ENCODE assay signal across 24 cellular contexts in the genomic region with DNA sequence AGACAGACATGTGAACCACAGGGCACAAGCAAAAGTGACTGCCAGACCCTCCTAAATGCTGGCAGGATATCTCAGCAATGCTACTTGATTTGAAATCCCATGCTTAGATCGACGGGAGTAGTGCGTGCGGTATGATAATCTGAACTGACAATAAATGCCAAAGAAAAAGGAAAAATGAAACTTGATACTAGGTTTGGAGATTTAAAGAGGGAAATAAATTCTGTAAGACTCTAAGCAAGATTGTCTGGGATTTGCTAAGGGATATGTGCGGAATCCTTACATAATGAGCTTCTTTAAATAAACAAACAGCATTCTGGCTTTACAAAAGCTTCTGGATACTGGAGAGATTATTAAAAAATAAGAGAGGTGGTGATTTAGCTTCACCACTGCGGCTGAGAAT.
"Had no signal": no experiment of that assay in that cellular context is flagged by ENCODE, and none has a peak within 500 bp of the region (broad histone marks: within the 10 kb centered on the region; RNA-seq: fewer than 3 reads in every experiment).

No MANE protein-coding gene starts in this region.

- H3K4me3 ChIP-seq: colonic mucosa, coronary artery, dorsolateral prefrontal cortex, esophagus muscularis mucosa, esophagus squamous epithelium, gastrocnemius medialis, gastroesophageal sphincter, heart left ventricle, heart right ventricle, hepatocyte had no signal

- H2AFZ ChIP-seq: hepatocyte had no signal

- H3K27ac Mint-ChIP-seq: dendritic cell treated with granulocyte-macrophage colony-stimulating factor and Interleukin-4, amounts not matched to agents 40 ng/mL and 50 ng/mL, for 4 days; endodermal cell had no signal

- ATAC-seq: esophagus mucosa, foreskin keratinocyte, gastrocnemius medialis, gastroesophageal sphincter, heart left ventricle, heart right ventricle had no signal

- H3K79me2 ChIP-seq: hepatocyte had no signal

- H3K9me3 Mint-ChIP-seq: dendritic cell treated with granulocyte-macrophage colony-stimulating factor and Interleukin-4, amounts not matched to agents 40 ng/mL and 50 ng/mL, for 4 days; endodermal cell had no signal

- H3K36me3 ChIP-seq: colonic mucosa, esophagus muscularis mucosa, esophagus squamous epithelium, gastrocnemius medialis, gastroesophageal sphincter, heart left ventricle, heart right ventricle had no signal

- H3K4me3 Mint-ChIP-seq: dendritic cell treated with granulocyte-macrophage colony-stimulating factor and Interleukin-4, amounts not matched to agents 40 ng/mL and 50 ng/mL, for 4 days; endodermal cell had no signal

- H3K27me3 Mint-ChIP-seq: dendritic cell treated with granulocyte-macrophage colony-stimulating factor and Interleukin-4, amounts not matched to agents 40 ng/mL and 50 ng/mL, for 4 days had no signal

- H3K9me3 ChIP-seq: colonic mucosa, esophagus muscularis mucosa, esophagus squamous epithelium, gastrocnemius medialis, gastroesophageal sphincter, heart left ventricle, heart right ventricle had no signal

- H3K27ac ChIP-seq: colonic mucosa, coronary artery, dorsolateral prefrontal cortex, epithelial cell of prostate, esophagus muscularis mucosa, esophagus squamous epithelium, foreskin keratinocyte, gastrocnemius medialis, gastroesophageal sphincter, heart left ventricle, heart right ventricle, hepatocyte had no signal

- H3K27me3 ChIP-seq: colonic mucosa, esophagus muscularis mucosa, esophagus squamous epithelium, foreskin keratinocyte, gastrocnemius medialis, gastroesophageal sphincter, heart left ventricle, heart right ventricle, hepatocyte had no signal

- H3K4me2 ChIP-seq: hepatocyte had no signal

- DNase-seq: colonic mucosa; cortex of kidney; dermis blood vessel endothelial cell; dorsolateral prefrontal cortex; effector CD8-positive, alpha-beta T cell; effector memory CD4-positive, alpha-beta T cell; endodermal cell; erythroblast; esophagus squamous epithelium; foreskin fibroblast; foreskin keratinocyte; foreskin melanocyte; gastrocnemius medialis; glutamatergic neuron; head of caudate nucleus; heart left ventricle; heart right ventricle had no signal

- H3K4me1 ChIP-seq: colonic mucosa, esophagus squamous epithelium, foreskin keratinocyte, gastrocnemius medialis, gastroesophageal sphincter, heart left ventricle, heart right ventricle had no signal
